ENCODE assay signal across 27 cellular contexts in the genomic region with DNA sequence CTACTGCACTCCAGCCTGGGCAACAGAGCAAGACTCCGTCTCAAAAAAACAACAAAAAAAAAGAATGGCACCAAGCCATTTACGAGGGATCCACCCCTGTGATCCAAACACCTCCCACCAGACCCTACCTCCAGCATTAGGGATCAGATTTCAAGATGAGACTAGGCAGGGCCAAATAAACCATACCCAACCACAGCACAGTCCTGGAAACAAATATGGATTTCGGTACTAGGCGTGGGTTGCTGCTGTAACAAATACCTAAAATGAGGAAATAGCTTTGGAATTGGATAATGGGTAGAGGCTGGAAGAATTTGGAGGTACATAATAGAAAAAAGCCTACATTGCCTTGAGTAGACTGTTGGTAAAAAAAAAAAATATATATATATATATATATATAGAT.
"Had no signal": no experiment of that assay in that cellular context is flagged by ENCODE, and none has a peak within 500 bp of the region (broad histone marks: within the 10 kb centered on the region; RNA-seq: fewer than 3 reads in every experiment).

No MANE protein-coding gene starts in this region.

- FAIRE-seq: urothelium cell line had no signal

- ATAC-seq: stimulated activated effector memory CD8-positive, alpha-beta T cell treated with anti-CD3 and anti-CD28 coated beads, Interleukin-12 subunit alpha, Interleukin-12 subunit beta, amount 100 ng/mL, for 72 hours; stimulated activated memory B cell treated with anti-CD40 and anti-IgM and Interleukin-4, amounts not matched to agents 10 μg/mL and 1 μg/mL and 100 μg/mL, for 72 hours; stimulated activated naive B cell treated with anti-CD40 and anti-IgM and Interleukin-4, amounts not matched to agents 10 μg/mL and 1 μg/mL and 100 μg/mL, for 72 hours; stimulated activated naive CD8-positive, alpha-beta T cell treated with anti-CD3 and anti-CD28 coated beads, Interleukin-15, amount 100 ng/mL, for 72 hours; stimulated activated naive CD8-positive, alpha-beta T cell treated with anti-CD3 and anti-CD28 coated beads, Interleukin-15, Interleukin-2, amounts not matched to agents 100 U/mL and 50 U/mL, for 24 hours; upper lobe of right lung had no signal

- H3K4me1 ChIP-seq: stomach, suprapubic skin, testis, thyroid gland, tibial artery, tibial nerve, transverse colon, upper lobe of right lung, uterus, vagina had no signal

- H3K27me3 ChIP-seq: stomach, suprapubic skin, testis, thyroid gland, tibial artery, tibial nerve, transverse colon, upper lobe of left lung, upper lobe of right lung, uterus, vagina had no signal

- H3K4me3 ChIP-seq: stomach, suprapubic skin, testis, thoracic aorta, thyroid gland, tibial artery, tibial nerve, transverse colon, upper lobe of left lung, upper lobe of right lung, uterus, vagina had no signal

- H3K36me3 ChIP-seq: stomach, suprapubic skin, thoracic aorta, thyroid gland, tibial artery, tibial nerve, transverse colon, upper lobe of left lung, upper lobe of right lung, uterus, vagina had no signal

- DNase-seq: stimulated activated CD4-positive, alpha-beta T cell treated with anti-CD3 and anti-CD28 coated beads, Interleukin-2, amount 100 ng/mL, for 48 hours; stimulated activated CD4-positive, alpha-beta T cell treated with anti-CD3 and anti-CD28 coated beads, Interleukin-4, amount 100 ng/mL, for 1 hour; stimulated activated CD4-positive, alpha-beta T cell treated with anti-CD3 and anti-CD28 coated beads, Interleukin-4, amount 100 ng/mL, for 24 hours; stimulated activated CD4-positive, alpha-beta T cell treated with anti-CD3 and anti-CD28 coated beads, Interleukin-4, amount 100 ng/mL, for 4 hours; stimulated activated CD8-positive, alpha-beta memory T cell treated with anti-CD3 and anti-CD28 coated beads, Interleukin-4, amount 100 ng/mL, for 48 hours; stimulated activated naive B cell treated with anti-CD40 and anti-IgM and Interleukin-4, amounts not matched to agents 10 μg/mL and 1 μg/mL and 100 μg/mL, for 72 hours; stimulated activated naive CD4-positive, alpha-beta T cell; stimulated activated naive CD4-positive, alpha-beta T cell treated with Interleukin-2 at 50 U/mL for 16 hours; stimulated activated naive CD8-positive, alpha-beta T cell treated with anti-CD3 and anti-CD28 coated beads, Interleukin-15, amount 100 ng/mL, for 72 hours; stimulated activated naive CD8-positive, alpha-beta T cell treated with anti-CD3 and anti-CD28 coated beads, Interleukin-15, Interleukin-2, amounts not matched to agents 100 U/mL and 50 U/mL, for 24 hours; stomach; substantia nigra; testis; thyroid gland; tibial artery; transverse colon; trophoblast cell; upper lobe of left lung; upper lobe of right lung; uterus had no signal

- H3K27ac ChIP-seq: stomach, suprapubic skin, testis, thoracic aorta, thyroid gland, tibial artery, tibial nerve, transverse colon, upper lobe of left lung, upper lobe of right lung, uterus, vagina had no signal

- H3K9me3 ChIP-seq: suprapubic skin, testis, thyroid gland, transverse colon, upper lobe of right lung, uterus, vagina had no signal
